In genomic region chr1:33633019-33633801, GRCh38 we compare ENCODE assay signal across 7 cellular contexts.
DNase-seq lines count a peak whose midpoint lies in the region; ATAC-seq, FAIRE-seq and TF ChIP-seq lines count a peak whose summit lies in the region.

No MANE protein-coding gene starts in this region.

- peak; percentile 93 for FAIRE-seq in GM12891 (lab: Jason Lieb, UNC)

- peak; percentile 89 for ATAC-seq in esophagus mucosa
- peak; percentile 94 for ATAC-seq in naive thymus-derived CD4-positive, alpha-beta T cell

- intact Hi-C loops in naive thymus-derived CD4-positive, alpha-beta T cell (cut with micrococcal nuclease), result loop anchor here (1.0 to 10.0 kb wide), 4 partner anchors 382 to 1109 kb away; no protein-coding TSS in a partner anchor

- H3K4me3 ChIP-seq in Jurkat, Clone E6-1 (ENCODE audit: low read length), result no peak overlapping the region
- H3K4me3 ChIP-seq in naive thymus-derived CD4-positive, alpha-beta T cell (ENCODE audit: low read length), result no peak overlapping the region

- no peaks in the 10 kb centered on the region for H3K9me3 Mint-ChIP-seq in naive thymus-derived CD4-positive, alpha-beta T cell

- DNase-seq in GM12891 (ENCODE audit: insufficient read length, low spot score) (peak; percentile 71), OCI-M2 (lab: John Stamatoyannopoulos, UW; ENCODE audit: unreplicated experiment) (peak; percentile 21), activated T-cell treated with anti-CD3 and anti-CD28 coated beads for 24 hours (ENCODE audit: low read depth) (peak; percentile 82)
- DNase-seq in Jurkat, Clone E6-1 (ENCODE audit: low read depth, low spot score), result peak; percentile 81
- DNase-seq in naive thymus-derived CD4-positive, alpha-beta T cell, result peak; percentile 48 to 81 (median 72)
- peak; percentile 44 to 75 for DNase-seq in stimulated activated CD8-positive, alpha-beta memory T cell treated with anti-CD3 and anti-CD28 coated beads, Interleukin-7, amount 100 ng/mL, for 48 hours (ENCODE audit: extremely low read depth in 1 of 2, low read depth in 1 of 2)

- CTCF ChIA-PET in naive thymus-derived CD4-positive, alpha-beta T cell (lab: Charles Lee), result interaction anchor here (0.6 to 2.6 kb wide), 8 partner anchors 9 to 1111 kb away, joined by 3 to 11 read pairs (median 3); no protein-coding TSS in a partner anchor

- H3K9me3 ChIP-seq in naive thymus-derived CD4-positive, alpha-beta T cell (ENCODE audit: control insufficient read depth in 2 of 3, low read length in 3 of 3), result no peaks in the 10 kb centered on the region

- H3K27ac Mint-ChIP-seq in naive thymus-derived CD4-positive, alpha-beta T cell, result no peak overlapping the region

- POLR2A ChIA-PET in naive thymus-derived CD4-positive, alpha-beta T cell (lab: Charles Lee), result no interaction called here

- TF ChIP-seq POLR2A in GM12891 (IDR thresholded peaks at IDR 0.05; ENCODE audit: low read depth, low read length), result no peak

- H3K36me3 ChIP-seq in naive thymus-derived CD4-positive, alpha-beta T cell (ENCODE audit: control insufficient read depth in 2 of 3, insufficient read depth in 3 of 3, low read length in 3 of 3), result no peaks in the 10 kb centered on the region

- H3K4me3 Mint-ChIP-seq in naive thymus-derived CD4-positive, alpha-beta T cell, result peak overlapping the region in 6 of 10 donors; percentile 4 to 56 (median 44)

- peaks cover 23 to 51% (median 37%) of the 10 kb centered on the region in 5 donors for H3K27me3 Mint-ChIP-seq in naive thymus-derived CD4-positive, alpha-beta T cell

- no peaks in the 10 kb centered on the region for H3K4me1 ChIP-seq in naive thymus-derived CD4-positive, alpha-beta T cell (ENCODE audit: control insufficient read depth in 2 of 2, insufficient read depth in 2 of 2, low read length in 2 of 2)

- peaks cover 0 to 6% (median 0%) of the 10 kb centered on the region in 7 donors for H3K4me1 Mint-ChIP-seq in naive thymus-derived CD4-positive, alpha-beta T cell

- no peak overlapping the region for H3K27ac ChIP-seq in naive thymus-derived CD4-positive, alpha-beta T cell (ENCODE audit: low read depth, low read length)

- H3K36me3 Mint-ChIP-seq in naive thymus-derived CD4-positive, alpha-beta T cell, result no peaks in the 10 kb centered on the region

- H3K27me3 ChIP-seq in naive thymus-derived CD4-positive, alpha-beta T cell (ENCODE audit: control insufficient read depth in 2 of 2, insufficient read depth in 2 of 2, low read length in 2 of 2), result no peaks in the 10 kb centered on the region

TF ChIP-seq in GM12891, 5 proteins besides CTCF, POLR2A, EP300 and RAD21:
- TF ChIP-seq PAX5 (IDR thresholded peaks at IDR 0.05; ENCODE audit: insufficient read depth, low read length, severe bottlenecking) (no peak), POU2F2 (IDR thresholded peaks at IDR 0.05; ENCODE audit: low read depth, low read length) (no peak), SPI1 (IDR thresholded peaks at IDR 0.05; ENCODE audit: low read depth, low read length) (no peak), POLR2AphosphoS5 (IDR thresholded peaks at IDR 0.05; ENCODE audit: low read depth, low read length) (no peak), TAF1 (IDR thresholded peaks at IDR 0.05; ENCODE audit: low read depth, low read length) (no peak)

Comparison
In these comparisons a context has a peak if more than half of its experiments do, and no peak if none do; other contexts are left out.
1. DNase-seq: peak in every context shown above with its lines; median percentile 82 in activated T-cell treated with anti-CD3 and anti-CD28 coated beads for 24 hours; 81 in Jurkat, Clone E6-1; 72 in naive thymus-derived CD4-positive, alpha-beta T cell; 71 in GM12891; 60 in stimulated activated CD8-positive, alpha-beta memory T cell treated with anti-CD3 and anti-CD28 coated beads, Interleukin-7, amount 100 ng/mL, for 48 hours; 21 in OCI-M2.